8 cellular contexts compared by ENCODE assay signal in the genomic region with DNA sequence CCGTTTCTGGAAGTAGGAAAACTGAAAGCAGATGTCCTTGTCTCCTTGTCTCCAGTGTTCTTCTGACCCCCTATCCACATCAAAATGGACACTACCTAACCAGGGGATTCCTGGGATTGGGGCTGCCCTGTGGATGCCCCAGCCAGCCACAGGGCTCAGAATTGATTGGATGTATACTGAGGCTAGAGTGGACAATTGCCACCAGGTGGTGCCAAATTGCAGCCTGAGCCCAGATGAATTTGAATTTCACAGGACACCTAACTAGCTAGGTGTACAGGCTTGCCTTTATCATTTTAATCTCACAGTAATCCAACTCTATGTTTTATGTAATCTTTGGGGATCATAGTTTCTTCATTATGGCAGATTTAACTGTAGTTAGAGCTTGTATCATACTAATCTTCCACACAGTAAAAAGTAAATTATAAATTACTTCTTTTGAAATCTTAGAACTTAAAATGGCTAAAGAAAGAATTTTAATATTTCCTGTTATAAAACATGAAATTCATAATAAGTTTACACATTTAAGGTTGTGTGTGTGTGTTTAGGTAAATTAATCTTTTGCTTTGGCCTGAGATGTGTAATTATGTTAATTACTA. TPM values are rescaled to one million over a fixed set of nuclear protein-coding genes. Genes with fewer than 3 reads are reported as not detected.
A peak's percentile ranks its signal among the peaks of the same experiment; 100 is the strongest.
DNase-seq lines count a peak whose midpoint lies in the region; TF ChIP-seq lines count a peak whose summit lies in the region.

No MANE protein-coding gene starts in this region.

- H2BK120ac ChIP-seq in mesenchymal stem cell (ENCODE audit: low read depth, low read length) = no peak overlapping the region

- no peak overlapping the region for H3K14ac ChIP-seq in mesenchymal stem cell (ENCODE audit: low read length in 2 of 2)

- H3K4me2 ChIP-seq in mesenchymal stem cell (ENCODE audit: low read length, poor library complexity, severe bottlenecking) = no peak overlapping the region

- intact Hi-C loops in A673 (cut with micrococcal nuclease; ENCODE audit: unreplicated experiment) = loop anchor here (1.0 to 5.0 kb wide), 2 partner anchors 217 to 868 kb away; a partner anchor contains a TSS
- intact Hi-C loops in colonic mucosa (cut with DNase I) = loop anchor here (10.0 kb wide), 1 partner anchor 195 kb away; no protein-coding TSS in a partner anchor

- H3K4me1 ChIP-seq in A673 (ENCODE audit: insufficient read depth, low read length, poor library complexity, severe bottlenecking) = no peaks in the 10 kb centered on the region
- H3K4me1 ChIP-seq in colonic mucosa = no peaks in the 10 kb centered on the region
- no peaks in the 10 kb centered on the region for H3K4me1 ChIP-seq in mesenchymal stem cell (ENCODE audit: control insufficient read depth, insufficient read depth, low read depth, low read length)

- H2AK5ac ChIP-seq in mesenchymal stem cell (ENCODE audit: low read length, severe bottlenecking) = no peak overlapping the region

- H3K27ac ChIP-seq in A673 (ENCODE audit: low read depth, low read length, poor library complexity, severe bottlenecking) = no peak overlapping the region
- no peak overlapping the region for H3K27ac ChIP-seq in colonic mucosa
- no peak overlapping the region for H3K27ac ChIP-seq in mesenchymal stem cell (ENCODE audit: low read length, poor library complexity, severe bottlenecking)

- TF ChIP-seq CTCF in A673 (conservative IDR thresholded peaks at IDR 0.05; ENCODE audit: low read depth, low read length) (peak; percentile 65), GM12874 (IDR thresholded peaks at IDR 0.05; ENCODE audit: insufficient read depth, low read depth, low read length) (peak; percentile 68), HFF-Myc (IDR thresholded peaks at IDR 0.05; ENCODE audit: low read depth, low read length, missing control alignments) (peak; percentile 64), colonic mucosa (IDR thresholded peaks at IDR 0.05) (peak; percentile 54)

- H3K9ac ChIP-seq in colonic mucosa (ENCODE audit: low read depth in 2 of 2, low read length in 2 of 2) = peak overlapping the region in 1 of 2 donors; percentile 46
- H3K9ac ChIP-seq in mesenchymal stem cell (ENCODE audit: low read length) = no peak overlapping the region

- POLR2A ChIA-PET in A673 (lab: Charles Lee; ENCODE audit: low non-redundant PET) = no interaction called here

- DNase-seq in A673 (ENCODE audit: low spot score) = peak; percentile 43
- DNase-seq in HFF-Myc (ENCODE audit: extremely low read depth, low read depth) = peak; percentile 14
- DNase-seq in M059J (ENCODE audit: low read depth) = peak; percentile 39
- DNase-seq in T-helper 9 cell = peak; percentile 6
- DNase-seq in colonic mucosa = peak; percentile 78
- DNase-seq in mesenchymal stem cell = peak; percentile 57
- DNase-seq in ureter (ENCODE audit: low spot score) = peak; percentile 59

- no peak overlapping the region for H3K4me3 ChIP-seq in A673 (ENCODE audit: low read depth, low read length, poor library complexity, severe bottlenecking)
- no peak overlapping the region for H3K4me3 ChIP-seq in HFF-Myc (replicated peaks; ENCODE audit: low read depth, low read length)
- H3K4me3 ChIP-seq in colonic mucosa = no peak overlapping the region
- H3K4me3 ChIP-seq in mesenchymal stem cell (ENCODE audit: insufficient read depth in 1 of 2, low read depth in 1 of 2, low read length in 2 of 2) = no peak overlapping the region

- BruUV-seq in A673 (replicated peaks; lab: Mats Ljungman, UMichigan) = no TSS peak

- H2BK15ac ChIP-seq in mesenchymal stem cell (ENCODE audit: low read depth, poor library complexity, severe bottlenecking) = no peak overlapping the region

- peaks cover 4% of the 10 kb centered on the region for H3K79me1 ChIP-seq in mesenchymal stem cell (replicated peaks; ENCODE audit: low read length, poor library complexity, severe bottlenecking)

- H4K8ac ChIP-seq in mesenchymal stem cell (ENCODE audit: low read length) = no peak overlapping the region

- H2BK5ac ChIP-seq in mesenchymal stem cell (ENCODE audit: low read depth, low read length, poor library complexity, severe bottlenecking) = no peak overlapping the region

- H3K18ac ChIP-seq in mesenchymal stem cell (ENCODE audit: low read depth in 1 of 2, low read length in 2 of 2) = no peak overlapping the region

- H3K4ac ChIP-seq in mesenchymal stem cell (ENCODE audit: low read depth in 1 of 2, low read length in 2 of 2) = no peak overlapping the region

- H3K27me3 ChIP-seq in A673 (replicated peaks; ENCODE audit: insufficient read depth, low read depth, low read length, poor library complexity) = no peaks in the 10 kb centered on the region
- H3K27me3 ChIP-seq in colonic mucosa = no peaks in the 10 kb centered on the region
- H3K27me3 ChIP-seq in mesenchymal stem cell (ENCODE audit: control insufficient read depth in 1 of 2, insufficient read depth in 1 of 2, low read length in 2 of 2) = no peaks in the 10 kb centered on the region

- H3K23ac ChIP-seq in mesenchymal stem cell (ENCODE audit: low read length in 2 of 2) = no peak overlapping the region

- CTCF ChIA-PET in A673 (lab: Charles Lee) = interaction anchor here (0.6 kb wide), 3 partner anchors 23 to 626 kb away, joined by 3 to 11 read pairs (median 5); no protein-coding TSS in a partner anchor

- H2BK12ac ChIP-seq in mesenchymal stem cell (ENCODE audit: low read length in 2 of 2) = no peak overlapping the region

- H2AFZ ChIP-seq in mesenchymal stem cell (ENCODE audit: low read depth, low read length) = no peak overlapping the region

- peaks cover 13% of the 10 kb centered on the region for H3K36me3 ChIP-seq in A673 (ENCODE audit: insufficient read depth, low read length, poor library complexity, severe bottlenecking)
- no peaks in the 10 kb centered on the region for H3K36me3 ChIP-seq in colonic mucosa
- peaks cover 5 to 25% of the 10 kb centered on the region in 2 experiments for H3K36me3 ChIP-seq in mesenchymal stem cell (ENCODE audit: control insufficient read depth in 1 of 2, insufficient read depth in 2 of 2, low read depth in 1 of 2, low read length in 2 of 2)

- H3K9me3 ChIP-seq in A673 (ENCODE audit: low read depth, low read length, poor library complexity, severe bottlenecking) (no peaks in the 10 kb centered on the region), colonic mucosa (no peaks in the 10 kb centered on the region), mesenchymal stem cell (ENCODE audit: control insufficient read depth, low read length) (no peaks in the 10 kb centered on the region)

- no CpG with 5 or more reads among the region's 1 CpG for WGBS in mesenchymal stem cell

- no peak overlapping the region for H4K91ac ChIP-seq in mesenchymal stem cell (ENCODE audit: low read length)

RNA-seq across cellular contexts. Expression of a gene that starts 58.0 kb away (rescaled TPM):
- total RNA-seq in A673 (2021) (28.2 and 30.6 TPM in 2 replicates), colonic mucosa (10 to 100 TPM; 12.3 to 17.5 TPM), ureter (36.4 TPM)
- total RNA-seq in M059J (2014; rRNA removed; shearing (Covaris generic)) = 8.9 and 11.6 TPM in 2 replicates
- polyA plus RNA-seq in mesenchymal stem cell (2013, experiment 1 of 2) = 8.8 TPM
- 8.8 TPM for polyA plus RNA-seq in mesenchymal stem cell (2013, experiment 2 of 2)

RNA-seq across cellular contexts. Expression of a gene that starts 58.2 kb away (rescaled TPM):
- total RNA-seq in A673 (2021) (37.1 and 43.2 TPM in 2 replicates), colonic mucosa (10 to 100 TPM; 25.0 to 27.4 TPM), ureter (36.8 TPM)
- total RNA-seq in M059J (2014; rRNA removed; shearing (Covaris generic)) = 22.3 and 33.3 TPM in 2 replicates
- 26.4 TPM for polyA plus RNA-seq in mesenchymal stem cell (2013, experiment 1 of 2)
- 26.5 TPM for polyA plus RNA-seq in mesenchymal stem cell (2013, experiment 2 of 2)

Comparison
In these comparisons a context has a peak if more than half of its experiments do, and no peak if none do; other contexts are left out.
1. DNase-seq: peak in every context shown above with its lines; median percentile 78 in colonic mucosa; 59 in ureter; 57 in mesenchymal stem cell; 43 in A673; 39 in M059J; 14 in HFF-Myc; 6 in T-helper 9 cell.